In the genomic region with DNA sequence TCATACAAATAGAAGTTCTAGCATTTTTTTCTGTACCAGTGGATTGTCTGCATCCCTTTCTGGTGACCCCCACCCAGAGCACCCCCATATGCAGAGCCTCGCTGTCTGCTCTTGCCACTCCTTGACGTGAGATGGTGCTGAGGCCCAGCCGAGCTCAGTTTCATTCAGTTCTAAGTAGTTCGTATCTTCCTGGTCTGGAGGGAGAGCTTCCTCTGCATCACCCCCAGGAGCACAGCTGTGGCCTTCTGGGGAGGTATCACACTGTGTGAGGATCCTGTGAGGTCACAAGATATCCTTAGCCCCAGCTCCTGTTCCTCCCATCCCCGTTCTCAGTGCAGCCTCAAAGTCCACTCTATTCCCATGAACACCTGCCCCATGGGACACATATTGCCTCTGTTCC, we compare ENCODE assay signal across 26 cellular contexts.
"Had no signal": no experiment of that assay in that cellular context is flagged by ENCODE, and none has a peak within 500 bp of the region (broad histone marks: within the 10 kb centered on the region; RNA-seq: fewer than 3 reads in every experiment).

No MANE protein-coding gene starts in this region.

- ATAC-seq: effector memory CD8-positive, alpha-beta T cell; heart right ventricle; left cardiac atrium; left lung; lower lobe of right lung; natural killer cell; right cardiac atrium had no signal

- H3K27ac Mint-ChIP-seq: effector memory CD8-positive, alpha-beta T cell; natural killer cell had no signal

- H3K4me3 Mint-ChIP-seq: effector memory CD8-positive, alpha-beta T cell; natural killer cell had no signal

- H3K4me1 ChIP-seq: lower lobe of right lung, prostate gland, testis, tibial artery had no signal

- H3K36me3 ChIP-seq: esophagus squamous epithelium, heart right ventricle, left lung, lower lobe of right lung, prostate gland, tibial artery, upper lobe of left lung had no signal

- DNase-seq: cerebellar nuclear complex; cortex of kidney; effector memory CD8-positive, alpha-beta T cell; erythroblast; esophagus squamous epithelium; foreskin melanocyte; glutamatergic neuron; heart right ventricle; hippocampal formation; left cardiac atrium; lower lobe of right lung; natural killer cell; right cardiac atrium; stimulated activated CD4-positive, alpha-beta T cell treated with anti-CD3 and anti-CD28 coated beads, Interleukin-15, amount 100 ng/mL, for 24 hours; stimulated activated CD4-positive, alpha-beta T cell treated with anti-CD3 and anti-CD28 coated beads, Interleukin-2, amount 100 ng/mL, for 48 hours; stimulated activated naive CD4-positive, alpha-beta T cell treated with Interleukin-2 at 50 U/mL for 16 hours; substantia nigra; tibial artery; upper lobe of left lung had no signal

- FAIRE-seq: endometrium, islet of Langerhans, urothelium cell line had no signal

- H3K9me3 ChIP-seq: prostate gland, testis had no signal

- H3K27me3 ChIP-seq: esophagus squamous epithelium, heart right ventricle, left lung, testis, tibial artery, upper lobe of left lung had no signal

- H3K4me3 ChIP-seq: esophagus squamous epithelium, heart right ventricle, left lung, lower lobe of right lung, prostate gland, skin epidermis, testis, tibial artery, upper lobe of left lung had no signal

- H3K27ac ChIP-seq: esophagus squamous epithelium, heart right ventricle, left lung, lower lobe of right lung, prostate gland, skin epidermis, testis, tibial artery, upper lobe of left lung had no signal
